Comparison of ENCODE assay signal across 26 cellular contexts in the genomic region with DNA sequence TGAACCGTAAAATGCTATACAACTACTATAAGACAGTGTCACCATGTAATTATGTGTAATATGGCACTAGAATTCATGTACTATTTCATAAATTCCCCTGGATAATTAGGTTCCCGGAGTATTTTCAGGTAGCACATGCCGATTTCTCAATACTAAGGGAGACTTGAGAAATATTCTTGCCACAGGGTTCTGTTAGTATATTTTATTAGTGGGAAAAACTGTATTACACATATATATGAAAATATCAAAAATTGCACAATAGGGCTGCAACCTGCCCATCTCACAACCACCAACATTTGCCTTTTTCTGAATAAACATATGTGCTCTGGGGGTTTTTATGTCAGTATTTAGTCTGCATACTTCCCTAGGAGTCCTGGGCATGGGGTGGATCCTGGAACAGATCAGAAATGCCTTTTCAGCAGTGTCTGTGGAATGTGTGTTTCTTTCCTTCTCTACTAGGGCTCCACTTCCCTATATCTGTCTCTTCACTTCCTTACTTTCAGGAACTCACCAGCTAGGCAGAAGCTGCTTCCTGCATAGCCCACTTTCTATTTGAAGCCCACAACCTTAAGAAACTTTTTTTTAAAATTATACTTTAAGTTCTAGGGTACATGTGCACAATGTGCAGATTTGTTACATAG.
DNase-seq lines count a peak whose midpoint lies in the region; ATAC-seq and TF ChIP-seq lines count a peak whose summit lies in the region.
"Had no signal": no experiment of that assay in that cellular context is flagged by ENCODE, and none has a peak within 500 bp of the region (broad histone marks: within the 10 kb centered on the region; RNA-seq: fewer than 3 reads in every experiment).

No MANE protein-coding gene starts in this region.

- H3K4me3 Mint-ChIP-seq in MCF 10A (ENCODE audit: unreplicated experiment), result no peak overlapping the region
- H3K4me3 Mint-ChIP-seq: activated CD4-positive, alpha-beta memory T cell treated with anti-CD3 and anti-CD28 coated beads for 36 hours; activated naive CD4-positive, alpha-beta T cell treated with anti-CD3 and anti-CD28 coated beads, Interleukin-2, amount 10 ng/mL, durations not matched to agents 7 days and 5 days; H9; immature natural killer cell; nephron; T-helper 1 cell treated with Interleukin-12 subunit alpha and Interleukin-12 subunit beta and Interleukin-4 antibody, amounts not matched to agents 30 μg/mL and 1 μg/mL, for 36 hours; WTC11 had no signal

- TF ChIP-seq CTCF in MCF 10A (IDR thresholded peaks at IDR 0.05; ENCODE audit: unreplicated experiment) (no peak), breast epithelium (IDR thresholded peaks at IDR 0.05) (no peak), lower lobe of right lung (IDR thresholded peaks at IDR 0.05) (no peak)

- CTCF ChIA-PET in MCF 10A (lab: Yijun Ruan, JAX), result no interaction called here

- peaks cover 12% of the 10 kb centered on the region for H3K4me1 Mint-ChIP-seq in MCF 10A (ENCODE audit: insufficient read depth, unreplicated experiment)
- H3K4me1 Mint-ChIP-seq: H9, nephron, WTC11 had no signal

- H3K36me3 ChIP-seq in breast epithelium (no peaks in the 10 kb centered on the region), lower lobe of right lung (peaks cover 29% of the 10 kb centered on the region)
- H3K36me3 ChIP-seq: MG63 had no signal

- DNase-seq in MCF 10A (ENCODE audit: unreplicated experiment) (peak; percentile 68), breast epithelium (ENCODE audit: low spot score in 2 of 2) (no peak), SIG-M5 treated with dmso at 0.1 percent for 504 hours (lab: John Stamatoyannopoulos, UW; ENCODE audit: unreplicated experiment) (peak; percentile 36), left cardiac atrium (no peak), sciatic nerve (ENCODE audit: low spot score) (no peak), lower lobe of right lung (no peak)
- DNase-seq: activated CD4-positive, alpha-beta memory T cell treated with anti-CD3 and anti-CD28 coated beads for 36 hours; activated naive CD4-positive, alpha-beta T cell treated with anti-CD3 and anti-CD28 coated beads, Interleukin-2, amount 10 ng/mL, durations not matched to agents 7 days and 5 days; activated T-cell treated with anti-CD3 and anti-CD28 coated beads, Interleukin-2, amount 50 U/mL, for 1 hour; C1 segment of cervical spinal cord; H9; immature natural killer cell; mammary epithelial cell; MG63; NCI-H1694; NCI-H446; NK-92 treated with Interleukin-12 subunit alpha and Interleukin-12 subunit beta, amount 100 ng/mL, for 24 hours; stimulated activated CD4-positive, alpha-beta T cell treated with anti-CD3 and anti-CD28 coated beads, Interleukin-4, amount 100 ng/mL, for 1 hour had no signal

- intact Hi-C loops in MCF 10A (cut with micrococcal nuclease), result no loop called here
- intact Hi-C loops in breast epithelium (cut with DNase I; ENCODE audit: low total_unique reads), result no loop called here
- intact Hi-C loops in left cardiac atrium (cut with DNase I), result no loop called here
- intact Hi-C loops in sciatic nerve (cut with DNase I), result no loop called here
- intact Hi-C loops in lower lobe of right lung (cut with DNase I), result no loop called here

- H3K9me3 Mint-ChIP-seq in MCF 10A (ENCODE audit: unreplicated experiment), result peaks cover 17% of the 10 kb centered on the region

- ATAC-seq in left cardiac atrium, result peak; percentile 59 to 73
- peak; percentile 65 for ATAC-seq in sciatic nerve
- no peak for ATAC-seq in HG02571 (IDR thresholded peaks at IDR 0.05; ENCODE audit: unreplicated experiment)
- no peak for ATAC-seq in lower lobe of right lung
- ATAC-seq in HG02885 (IDR thresholded peaks at IDR 0.05; ENCODE audit: poor library complexity, unreplicated experiment), result no peak
- ATAC-seq: WTC11 had no signal

- BruUV-seq in MCF 10A (replicated peaks; lab: Mats Ljungman, UMichigan), result no TSS peak

- peaks cover 4 to 8% of the 10 kb centered on the region in 2 donors for H3K9me3 ChIP-seq in breast epithelium
- peaks cover 12% of the 10 kb centered on the region for H3K9me3 ChIP-seq in lower lobe of right lung

- TF ChIP-seq POLR2A in breast epithelium (IDR thresholded peaks at IDR 0.05), result no peak

- H3K36me3 Mint-ChIP-seq in MCF 10A (ENCODE audit: insufficient read depth, unreplicated experiment), result peaks cover 24% of the 10 kb centered on the region

- H3K27me3 ChIP-seq in breast epithelium, result no peaks in the 10 kb centered on the region
- no peaks in the 10 kb centered on the region for H3K27me3 ChIP-seq in lower lobe of right lung (ENCODE audit: low read depth)
- H3K27me3 ChIP-seq: MG63 had no signal

- H3K27ac Mint-ChIP-seq in MCF 10A (ENCODE audit: low read depth, unreplicated experiment), result peak overlapping the region; percentile 10
- H3K27ac Mint-ChIP-seq: H9, nephron, progenitor cell of endocrine pancreas, WTC11 had no signal

- POLR2A ChIA-PET in MCF 10A (lab: Yijun Ruan, JAX), result no interaction called here

- H3K27ac ChIP-seq in breast epithelium, result no peak overlapping the region
- no peak overlapping the region for H3K27ac ChIP-seq in lower lobe of right lung
- H3K27ac ChIP-seq: coronary artery had no signal

- no peaks in the 10 kb centered on the region for H3K4me1 ChIP-seq in breast epithelium
- no peaks in the 10 kb centered on the region for H3K4me1 ChIP-seq in lower lobe of right lung

- H3K27me3 Mint-ChIP-seq in MCF 10A (ENCODE audit: insufficient read depth, unreplicated experiment), result no peaks in the 10 kb centered on the region
- H3K27me3 Mint-ChIP-seq: activated CD4-positive, alpha-beta memory T cell treated with anti-CD3 and anti-CD28 coated beads for 36 hours; activated naive CD4-positive, alpha-beta T cell treated with anti-CD3 and anti-CD28 coated beads, Interleukin-2, amount 10 ng/mL, durations not matched to agents 7 days and 5 days; progenitor cell of endocrine pancreas had no signal

- H3K4me3 ChIP-seq in breast epithelium (no peak overlapping the region), lower lobe of right lung (no peak overlapping the region)
- H3K4me3 ChIP-seq: coronary artery, MG63, smooth muscle cell had no signal

Comparison
In these comparisons a context has a peak if more than half of its experiments do, and no peak if none do; other contexts are left out.
1. DNase-seq: peak in MCF 10A (single experiment) and SIG-M5 treated with dmso at 0.1 percent for 504 hours (single experiment); none in breast epithelium (0 of 2), left cardiac atrium (single experiment), sciatic nerve (single experiment) and lower lobe of right lung (single experiment).
2. ATAC-seq: peak in left cardiac atrium (2 of 2) and sciatic nerve (single experiment); none in HG02571 (single experiment), lower lobe of right lung (0 of 2) and HG02885 (single experiment).